ENCODE assay signal across 14 cellular contexts in the genomic region with DNA sequence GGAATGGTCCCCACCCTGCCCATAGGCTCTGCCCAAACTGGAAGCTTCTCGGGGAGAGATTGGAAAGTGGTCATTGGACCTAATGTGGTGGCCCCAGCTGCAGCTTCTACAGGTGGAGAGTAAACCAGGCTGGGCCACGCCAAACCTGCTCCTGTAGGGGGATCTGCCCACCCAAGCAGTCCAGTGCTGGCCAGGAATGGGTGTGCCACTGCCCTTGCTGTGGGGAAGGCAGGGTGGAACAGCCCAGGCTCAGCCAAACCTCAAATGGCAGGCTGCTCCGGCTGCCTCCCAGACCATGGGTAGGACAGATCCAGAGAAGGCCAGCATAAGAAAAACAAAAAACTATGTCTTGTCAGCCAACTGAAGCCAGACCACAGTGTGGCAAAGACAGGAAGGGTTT.
DNase-seq lines count a peak whose midpoint lies in the region; ATAC-seq, FAIRE-seq and TF ChIP-seq lines count a peak whose summit lies in the region.
"Had no signal": no experiment of that assay in that cellular context is flagged by ENCODE, and none has a peak within 500 bp of the region (broad histone marks: within the 10 kb centered on the region; RNA-seq: fewer than 3 reads in every experiment).

No MANE protein-coding gene starts in this region.

- H2BK15ac ChIP-seq in mesenchymal stem cell (ENCODE audit: low read depth, poor library complexity, severe bottlenecking): peak overlapping the region; percentile 50

- H2AFZ ChIP-seq in mesenchymal stem cell (ENCODE audit: low read depth, low read length): no peak overlapping the region

- H3K36me3 ChIP-seq in HEK293 (ENCODE audit: control insufficient read depth in 2 of 2, insufficient read depth in 1 of 2, low read length in 2 of 2) (no peaks in the 10 kb centered on the region), mesenchymal stem cell (ENCODE audit: control insufficient read depth in 1 of 2, insufficient read depth in 2 of 2, low read depth in 1 of 2, low read length in 2 of 2) (no peaks in the 10 kb centered on the region)

- peak overlapping the region; percentile 81 for H4K91ac ChIP-seq in mesenchymal stem cell (ENCODE audit: low read length)

- peak; percentile 5 for FAIRE-seq in urothelium cell line (lab: Jason Lieb, UNC)

- CTCF ChIA-PET in HEK293 (lab: Yijun Ruan, JAX): interaction anchor here (0.7 to 2.8 kb wide), 10 partner anchors 8 to 251 kb away, joined by 4 to 15 read pairs (median 8); no protein-coding TSS in a partner anchor
- CTCF ChIA-PET in RWPE1 (lab: Yijun Ruan, JAX): interaction anchor here (0.5 to 0.9 kb wide), 3 partner anchors 9 to 227 kb away, joined by 3 to 6 read pairs (median 4); no protein-coding TSS in a partner anchor

- H3K18ac ChIP-seq in mesenchymal stem cell (ENCODE audit: low read depth in 1 of 2, low read length in 2 of 2): peak overlapping the region; percentile 9 to 76

- DNase-seq in RWPE1 (ENCODE audit: low spot score): no peak
- DNase-seq in mesenchymal stem cell: no peak
- DNase-seq in urothelium cell line (ENCODE audit: low spot score): no peak
- DNase-seq: HCEC 1CT, NCI-H1092, NCI-H1694, NCI-H345, SIG-M5, SW 1271 had no signal

- no peak overlapping the region for H2BK5ac ChIP-seq in mesenchymal stem cell (ENCODE audit: low read depth, low read length, poor library complexity, severe bottlenecking)

- ATAC-seq in HG03565 (IDR thresholded peaks at IDR 0.05; ENCODE audit: unreplicated experiment) (no peak), GM21529 (IDR thresholded peaks at IDR 0.05; ENCODE audit: unreplicated experiment) (no peak), GM18517 (IDR thresholded peaks at IDR 0.05; ENCODE audit: unreplicated experiment) (no peak)

- H3K79me1 ChIP-seq in mesenchymal stem cell (replicated peaks; ENCODE audit: low read length, poor library complexity, severe bottlenecking): no peaks in the 10 kb centered on the region

- H3K4me1 ChIP-seq in HEK293 (ENCODE audit: control insufficient read depth, insufficient read depth, low read length) (peaks cover 40% of the 10 kb centered on the region), mesenchymal stem cell (ENCODE audit: control insufficient read depth, insufficient read depth, low read depth, low read length) (peaks cover 38% of the 10 kb centered on the region)

- 98% methylated on average over 3 of the region's 3 CpGs for WGBS in mesenchymal stem cell

- H2AK5ac ChIP-seq in mesenchymal stem cell (ENCODE audit: low read length, severe bottlenecking): peak overlapping the region; percentile 1

- H3K23ac ChIP-seq in mesenchymal stem cell (ENCODE audit: low read length in 2 of 2): no peak overlapping the region

- no peak overlapping the region for H3K4me3 ChIP-seq in HEK293 (ENCODE audit: low read depth, low read length)
- no peak overlapping the region for H3K4me3 ChIP-seq in mesenchymal stem cell (ENCODE audit: insufficient read depth in 1 of 2, low read depth in 1 of 2, low read length in 2 of 2)

- peaks cover 0 to 48% of the 10 kb centered on the region in 2 experiments for H3K27me3 ChIP-seq in mesenchymal stem cell (ENCODE audit: control insufficient read depth in 1 of 2, insufficient read depth in 1 of 2, low read length in 2 of 2)

- no peak overlapping the region for H4K8ac ChIP-seq in mesenchymal stem cell (ENCODE audit: low read length)

- peak overlapping the region in 1 of 2 experiments; percentile 19 for H3K14ac ChIP-seq in mesenchymal stem cell (ENCODE audit: low read length in 2 of 2)

- no peak overlapping the region for H3K4me2 ChIP-seq in mesenchymal stem cell (ENCODE audit: low read length, poor library complexity, severe bottlenecking)

- no peak for TF ChIP-seq CTCF in HEK293 (tag by site-specific recombination; IDR thresholded peaks at IDR 0.05)
- no peak for TF ChIP-seq CTCF in RWPE1 (conservative IDR thresholded peaks at IDR 0.05; ENCODE audit: low read depth)

- POLR2A ChIA-PET in HEK293 (lab: Yijun Ruan, JAX): interaction anchor here (0.7 to 3.3 kb wide), 2 partner anchors 11 to 86 kb away, joined by 3 to 43 read pairs; no protein-coding TSS in a partner anchor
- POLR2A ChIA-PET in RWPE1 (lab: Yijun Ruan, JAX; ENCODE audit: low non-redundant PET): no interaction called here

- H2BK120ac ChIP-seq in mesenchymal stem cell (ENCODE audit: low read depth, low read length): no peak overlapping the region

- H3K9me3 ChIP-seq in HEK293 (ENCODE audit: control insufficient read depth, insufficient read depth, low read depth, low read length) (no peaks in the 10 kb centered on the region), mesenchymal stem cell (ENCODE audit: control insufficient read depth, low read length) (no peaks in the 10 kb centered on the region)

- H3K4ac ChIP-seq in mesenchymal stem cell (ENCODE audit: low read depth in 1 of 2, low read length in 2 of 2): peak overlapping the region; percentile 29 to 53

- H3K27ac ChIP-seq in HEK293 (ENCODE audit: extremely low read depth, low read depth, low read length) (peak overlapping the region; percentile 94; the same call in 1 of the 2 replicates), RWPE1 (peak overlapping the region; percentile 88), mesenchymal stem cell (ENCODE audit: low read length, poor library complexity, severe bottlenecking) (no peak overlapping the region)
- H3K27ac ChIP-seq: C4-2B had no signal

- no peak overlapping the region for H3K9ac ChIP-seq in mesenchymal stem cell (ENCODE audit: low read length)

- peak overlapping the region; percentile 20 to 90 for H2BK12ac ChIP-seq in mesenchymal stem cell (ENCODE audit: low read length in 2 of 2)

TF ChIP-seq in HEK293, 187 proteins besides CTCF, POLR2A, EP300 and RAD21:
- TF ChIP-seq ZNF600 (tag by site-specific recombination; IDR thresholded peaks at IDR 0.05) (0 out of 2 replicates have a peak, but pooled peaks have one; percentile 21), ZNF776 (tag by site-specific recombination; IDR thresholded peaks at IDR 0.05; ENCODE audit: borderline replicate concordance) (no peak), ZNF792 (tag by site-specific recombination; IDR thresholded peaks at IDR 0.05) (no peak), ZNF341 (tag by site-specific recombination; IDR thresholded peaks at IDR 0.05; ENCODE audit: low read depth) (peak; percentile 64)
- TF ChIP-seq, protein P1, sequence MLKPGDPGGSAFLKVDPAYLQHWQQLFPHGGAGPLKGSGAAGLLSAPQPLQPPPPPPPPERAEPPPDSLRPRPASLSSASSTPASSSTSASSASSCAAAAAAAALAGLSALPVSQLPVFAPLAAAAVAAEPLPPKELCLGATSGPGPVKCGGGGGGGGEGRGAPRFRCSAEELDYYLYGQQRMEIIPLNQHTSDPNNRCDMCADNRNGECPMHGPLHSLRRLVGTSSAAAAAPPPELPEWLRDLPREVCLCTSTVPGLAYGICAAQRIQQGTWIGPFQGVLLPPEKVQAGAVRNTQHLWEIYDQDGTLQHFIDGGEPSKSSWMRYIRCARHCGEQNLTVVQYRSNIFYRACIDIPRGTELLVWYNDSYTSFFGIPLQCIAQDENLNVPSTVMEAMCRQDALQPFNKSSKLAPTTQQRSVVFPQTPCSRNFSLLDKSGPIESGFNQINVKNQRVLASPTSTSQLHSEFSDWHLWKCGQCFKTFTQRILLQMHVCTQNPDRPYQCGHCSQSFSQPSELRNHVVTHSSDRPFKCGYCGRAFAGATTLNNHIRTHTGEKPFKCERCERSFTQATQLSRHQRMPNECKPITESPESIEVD (tag by site-specific recombination; IDR thresholded peaks at IDR 0.05): no peak
- TF ChIP-seq, protein P2, sequence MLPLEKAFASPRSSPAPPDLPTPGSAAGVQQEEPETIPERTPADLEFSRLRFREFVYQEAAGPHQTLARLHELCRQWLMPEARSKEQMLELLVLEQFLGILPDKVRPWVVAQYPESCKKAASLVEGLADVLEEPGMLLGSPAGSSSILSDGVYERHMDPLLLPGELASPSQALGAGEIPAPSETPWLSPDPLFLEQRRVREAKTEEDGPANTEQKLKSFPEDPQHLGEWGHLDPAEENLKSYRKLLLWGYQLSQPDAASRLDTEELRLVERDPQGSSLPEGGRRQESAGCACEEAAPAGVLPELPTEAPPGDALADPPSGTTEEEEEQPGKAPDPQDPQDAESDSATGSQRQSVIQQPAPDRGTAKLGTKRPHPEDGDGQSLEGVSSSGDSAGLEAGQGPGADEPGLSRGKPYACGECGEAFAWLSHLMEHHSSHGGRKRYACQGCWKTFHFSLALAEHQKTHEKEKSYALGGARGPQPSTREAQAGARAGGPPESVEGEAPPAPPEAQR (tag by site-specific recombination; IDR thresholded peaks at IDR 0.05): no peak
- TF ChIP-seq, protein P3, sequence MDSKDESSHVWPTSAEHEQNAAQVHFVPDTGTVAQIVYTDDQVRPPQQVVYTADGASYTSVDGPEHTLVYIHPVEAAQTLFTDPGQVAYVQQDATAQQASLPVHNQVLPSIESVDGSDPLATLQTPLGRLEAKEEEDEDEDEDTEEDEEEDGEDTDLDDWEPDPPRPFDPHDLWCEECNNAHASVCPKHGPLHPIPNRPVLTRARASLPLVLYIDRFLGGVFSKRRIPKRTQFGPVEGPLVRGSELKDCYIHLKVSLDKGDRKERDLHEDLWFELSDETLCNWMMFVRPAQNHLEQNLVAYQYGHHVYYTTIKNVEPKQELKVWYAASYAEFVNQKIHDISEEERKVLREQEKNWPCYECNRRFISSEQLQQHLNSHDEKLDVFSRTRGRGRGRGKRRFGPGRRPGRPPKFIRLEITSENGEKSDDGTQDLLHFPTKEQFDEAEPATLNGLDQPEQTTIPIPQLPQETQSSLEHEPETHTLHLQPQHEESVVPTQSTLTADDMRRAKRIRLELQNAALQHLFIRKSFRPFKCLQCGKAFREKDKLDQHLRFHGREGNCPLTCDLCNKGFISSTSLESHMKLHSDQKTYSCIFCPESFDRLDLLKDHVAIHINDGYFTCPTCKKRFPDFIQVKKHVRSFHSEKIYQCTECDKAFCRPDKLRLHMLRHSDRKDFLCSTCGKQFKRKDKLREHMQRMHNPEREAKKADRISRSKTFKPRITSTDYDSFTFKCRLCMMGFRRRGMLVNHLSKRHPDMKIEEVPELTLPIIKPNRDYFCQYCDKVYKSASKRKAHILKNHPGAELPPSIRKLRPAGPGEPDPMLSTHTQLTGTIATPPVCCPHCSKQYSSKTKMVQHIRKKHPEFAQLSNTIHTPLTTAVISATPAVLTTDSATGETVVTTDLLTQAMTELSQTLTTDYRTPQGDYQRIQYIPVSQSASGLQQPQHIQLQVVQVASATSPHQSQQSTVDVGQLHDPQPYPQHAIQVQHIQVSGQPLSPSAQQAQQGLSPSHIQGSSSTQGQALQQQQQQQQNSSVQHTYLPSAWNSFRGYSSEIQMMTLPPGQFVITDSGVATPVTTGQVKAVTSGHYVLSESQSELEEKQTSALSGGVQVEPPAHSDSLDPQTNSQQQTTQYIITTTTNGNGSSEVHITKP (tag by site-specific recombination; IDR thresholded peaks at IDR 0.05): peak; percentile 89
